ENCODE assay signal across 8 cellular contexts in the genomic region with DNA sequence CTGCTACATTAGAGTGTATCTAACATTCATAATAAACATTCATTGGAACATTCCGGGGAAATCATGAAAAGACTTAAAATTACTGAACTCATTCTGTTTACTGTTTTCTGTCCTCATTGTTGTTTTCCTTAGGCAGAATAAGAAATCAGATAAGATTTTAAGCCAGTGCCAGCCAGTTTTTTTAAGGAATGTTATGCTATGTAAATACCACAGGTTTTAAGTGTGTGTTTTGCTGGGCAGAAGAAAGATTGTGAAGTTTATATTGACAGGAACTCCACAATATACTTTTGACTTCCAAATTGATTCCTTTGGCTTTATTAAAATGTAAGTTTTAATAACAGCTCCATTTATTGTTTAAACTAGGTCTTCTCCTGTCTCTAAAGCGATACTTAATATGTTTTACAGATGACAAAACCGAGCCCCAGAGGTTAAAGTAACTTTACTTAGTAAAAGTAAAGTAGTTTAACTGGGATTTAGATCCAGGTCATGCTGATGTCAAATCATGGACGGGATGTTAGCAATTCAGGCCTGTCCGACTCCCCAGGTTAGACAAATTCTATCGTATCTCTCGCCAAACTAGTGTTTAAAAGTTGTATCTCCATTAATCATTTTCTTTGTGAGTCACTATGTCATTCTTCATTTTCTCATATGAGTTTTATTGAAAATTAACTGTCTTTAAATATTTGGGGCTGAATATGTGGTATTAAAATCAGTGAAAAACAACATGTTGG. TPM values are rescaled to one million over a fixed set of nuclear protein-coding genes. Genes with fewer than 3 reads are reported as not detected.
DNase-seq lines count a peak whose midpoint lies in the region; ATAC-seq and TF ChIP-seq lines count a peak whose summit lies in the region.

No MANE protein-coding gene starts in this region.

- ATAC-seq in effector memory CD8-positive, alpha-beta T cell (replicated peaks), result no peak
- ATAC-seq in GM18868 (IDR thresholded peaks at IDR 0.05; ENCODE audit: unreplicated experiment), result no peak

- peaks cover 33 to 50% (median 36%) of the 10 kb centered on the region in 3 donors for H3K4me1 Mint-ChIP-seq in CD8-positive, alpha-beta memory T cell
- peaks cover 17 to 23% of the 10 kb centered on the region in 2 donors for H3K4me1 Mint-ChIP-seq in effector memory CD8-positive, alpha-beta T cell (ENCODE audit: low read depth in 2 of 2)
- H3K4me1 Mint-ChIP-seq in neural crest cell, result peaks cover 29% of the 10 kb centered on the region

- H3K4me3 ChIP-seq in CD8-positive, alpha-beta memory T cell (ENCODE audit: low read length), result peak overlapping the region; percentile 97
- peak overlapping the region; percentile 85 for H3K4me3 ChIP-seq in OCI-LY7 (ENCODE audit: low read depth, low read length, poor library complexity, severe bottlenecking)

- no peak overlapping the region for H2AFZ ChIP-seq in OCI-LY7 (ENCODE audit: low read length)

- peak overlapping the region in 4 of 8 donors; percentile 5 to 98 (median 45) for H3K27ac Mint-ChIP-seq in CD8-positive, alpha-beta memory T cell
- peak overlapping the region in 1 of 2 donors; percentile 17 for H3K27ac Mint-ChIP-seq in effector memory CD8-positive, alpha-beta T cell
- H3K27ac Mint-ChIP-seq in neural crest cell (ENCODE audit: unreplicated experiment), result no peak overlapping the region

- TF ChIP-seq CTCF in OCI-LY7 (conservative IDR thresholded peaks at IDR 0.05; ENCODE audit: low read length) (no peak), neural crest cell (conservative IDR thresholded peaks at IDR 0.05) (no peak)

- H3K27ac ChIP-seq in CD8-positive, alpha-beta memory T cell (ENCODE audit: low read depth, low read length), result peak overlapping the region; percentile 87
- peak overlapping the region; percentile 4 for H3K27ac ChIP-seq in OCI-LY7 (ENCODE audit: low read depth, low read length, poor library complexity, severe bottlenecking)

- no peaks in the 10 kb centered on the region for H3K27me3 ChIP-seq in CD8-positive, alpha-beta memory T cell (ENCODE audit: insufficient read depth, low read length, poor library complexity, severe bottlenecking)

- DNase-seq in CD8-positive, alpha-beta memory T cell, result no peak
- DNase-seq in OCI-LY7 (ENCODE audit: low spot score) (no peak), neural crest cell (ENCODE audit: low read depth, low spot score) (no peak), NCI-H526 (lab: John Stamatoyannopoulos, UW) (no peak), ecto neural progenitor cell (ENCODE audit: low spot score) (no peak), cerebellar cortex (ENCODE audit: low spot score) (no peak)
- DNase-seq in effector memory CD8-positive, alpha-beta T cell, result no peak

- no peaks in the 10 kb centered on the region for H3K36me3 ChIP-seq in CD8-positive, alpha-beta memory T cell (ENCODE audit: insufficient read depth, low read length)
- H3K36me3 ChIP-seq in OCI-LY7 (ENCODE audit: insufficient read depth, low read length), result peaks cover 18% of the 10 kb centered on the region

- intact Hi-C loops in OCI-LY7 (cut with micrococcal nuclease; ENCODE audit: unreplicated experiment), result loop anchor here (5.0 kb wide), 1 partner anchor 180 kb away; no protein-coding TSS in a partner anchor

- peaks cover 19% of the 10 kb centered on the region for H3K4me1 ChIP-seq in CD8-positive, alpha-beta memory T cell (ENCODE audit: insufficient read depth, low read length)
- H3K4me1 ChIP-seq in OCI-LY7 (ENCODE audit: insufficient read depth, low read length, poor library complexity, severe bottlenecking), result peaks cover 12% of the 10 kb centered on the region

- POLR2A ChIA-PET in CD8-positive, alpha-beta memory T cell (lab: Charles Lee), result interaction anchor here (0.6 to 1.1 kb wide), 2 partner anchors 9 to 524 kb away, joined by 5 to 10 read pairs; no protein-coding TSS in a partner anchor
- POLR2A ChIA-PET in OCI-LY7 (lab: Charles Lee), result interaction anchor here (0.7 to 1.4 kb wide), 6 partner anchors 9 to 290 kb away, joined by 3 to 4 read pairs (median 4); no protein-coding TSS in a partner anchor

- H3K4me2 ChIP-seq in OCI-LY7 (ENCODE audit: low read length), result peak overlapping the region; percentile 86

- H3K27me3 Mint-ChIP-seq in CD8-positive, alpha-beta memory T cell, result peaks cover 0 to 3% of the 10 kb centered on the region in 2 donors
- peaks cover 0 to 8% of the 10 kb centered on the region in 2 donors for H3K27me3 Mint-ChIP-seq in effector memory CD8-positive, alpha-beta T cell
- H3K27me3 Mint-ChIP-seq in neural crest cell (ENCODE audit: low read depth), result no peaks in the 10 kb centered on the region

- BruUV-seq in OCI-LY7 (replicated peaks; lab: Mats Ljungman, UMichigan), result no TSS peak

- H4K20me1 ChIP-seq in OCI-LY7 (ENCODE audit: insufficient read depth, low read length), result peaks cover 22% of the 10 kb centered on the region

- CTCF ChIA-PET in CD8-positive, alpha-beta memory T cell (lab: Charles Lee), result interaction anchor here (1.5 kb wide), 1 partner anchor 30 kb away, joined by 4 read pairs; no protein-coding TSS in a partner anchor
- CTCF ChIA-PET in OCI-LY7 (lab: Charles Lee; ENCODE audit: unreplicated experiment), result no interaction called here

- H3K9me3 Mint-ChIP-seq in CD8-positive, alpha-beta memory T cell, result no peaks in the 10 kb centered on the region
- no peaks in the 10 kb centered on the region for H3K9me3 Mint-ChIP-seq in effector memory CD8-positive, alpha-beta T cell
- H3K9me3 Mint-ChIP-seq in neural crest cell, result no peaks in the 10 kb centered on the region

- peaks cover 65% of the 10 kb centered on the region for H3K79me2 ChIP-seq in OCI-LY7 (ENCODE audit: insufficient read depth, low read depth, low read length)

- peak overlapping the region; percentile 90 to 100 (median 98) for H3K4me3 Mint-ChIP-seq in CD8-positive, alpha-beta memory T cell
- H3K4me3 Mint-ChIP-seq in effector memory CD8-positive, alpha-beta T cell, result peak overlapping the region; percentile 96 to 98
- peak overlapping the region; percentile 99 for H3K4me3 Mint-ChIP-seq in neural crest cell

- H3K9me2 ChIP-seq in OCI-LY7 (ENCODE audit: insufficient read depth, low read length), result no peaks in the 10 kb centered on the region

- no peaks in the 10 kb centered on the region for H3K9me3 ChIP-seq in CD8-positive, alpha-beta memory T cell (ENCODE audit: low read length)
- no peaks in the 10 kb centered on the region for H3K9me3 ChIP-seq in OCI-LY7 (ENCODE audit: low read length)

- H3K36me3 Mint-ChIP-seq in CD8-positive, alpha-beta memory T cell, result peaks cover 0 to 11% (median 6%) of the 10 kb centered on the region in 3 donors
- H3K36me3 Mint-ChIP-seq in effector memory CD8-positive, alpha-beta T cell (ENCODE audit: insufficient read depth), result peaks cover 10% of the 10 kb centered on the region
- no peaks in the 10 kb centered on the region for H3K36me3 Mint-ChIP-seq in neural crest cell (ENCODE audit: low read depth)

RNA-seq across cellular contexts. Expression of gene LARP4, which starts 1.8 kb away (rescaled TPM):
- total RNA-seq in CD8-positive, alpha-beta memory T cell, result 100 to 1,000 TPM; 110 to 121 TPM
- polyA plus RNA-seq in CD8-positive, alpha-beta memory T cell, result 19.5 TPM
- 32.9 and 35.0 TPM in 2 replicates for total RNA-seq in OCI-LY7 (2014; rRNA removed; shearing (Covaris generic))
- total RNA-seq in OCI-LY7 (2022), result 69.6 and 84.1 TPM in 2 replicates
- 58.0 and 64.6 TPM in 2 replicates for total RNA-seq in neural crest cell

RNA-seq across cellular contexts. Expression of gene FAM186A, which starts 6.0 kb away (rescaled TPM):
- not detected for total RNA-seq in CD8-positive, alpha-beta memory T cell
- not detected for polyA plus RNA-seq in CD8-positive, alpha-beta memory T cell
- not detected in 2 replicates for total RNA-seq in OCI-LY7 (2014; rRNA removed; shearing (Covaris generic))
- total RNA-seq in OCI-LY7 (2022) (not detected in 2 replicates), neural crest cell (not detected in 2 replicates)
